ENCODE assay signal across 1 cellular context in the genomic region with DNA sequence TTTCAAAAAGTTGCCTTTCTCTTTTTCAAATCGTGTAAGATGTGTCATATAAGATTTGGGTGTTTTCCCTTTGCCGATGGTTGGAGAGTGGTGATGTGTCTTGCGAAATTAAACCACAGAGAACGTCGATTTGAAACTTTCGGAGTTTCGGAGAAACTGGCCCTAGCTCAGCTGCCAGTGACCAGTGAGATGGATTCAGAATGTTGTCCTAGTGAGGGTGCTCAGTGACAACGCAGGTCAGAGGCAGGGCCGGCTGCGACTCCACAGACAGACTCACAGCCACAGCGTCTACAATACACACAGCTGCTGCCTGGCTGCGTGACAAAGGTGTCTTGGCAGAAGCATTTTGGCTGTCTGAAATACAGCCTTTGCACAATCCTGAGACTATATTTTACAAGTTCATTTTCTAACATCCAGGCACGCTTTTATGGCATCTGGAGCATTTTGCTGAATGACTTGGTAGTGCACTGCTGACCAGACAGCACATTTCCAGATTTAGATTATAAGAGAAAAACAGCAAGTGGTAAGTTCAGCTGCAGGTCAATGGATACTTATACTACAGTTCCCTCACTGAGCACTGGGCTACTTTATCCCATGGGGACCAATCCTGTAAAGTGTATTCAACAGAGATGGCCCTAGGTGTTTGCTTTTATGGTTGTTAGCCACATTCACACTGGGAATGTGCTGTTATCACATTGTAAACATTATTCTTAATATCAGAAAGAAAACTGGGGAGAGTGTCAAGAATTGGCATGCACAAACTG.
TF ChIP-seq lines count a peak whose summit lies in the region.

No MANE protein-coding gene starts in this region.

TF ChIP-seq in GM12878, 131 proteins besides CTCF, POLR2A, EP300 and RAD21 (continued from another document):
- TF ChIP-seq, protein P1, sequence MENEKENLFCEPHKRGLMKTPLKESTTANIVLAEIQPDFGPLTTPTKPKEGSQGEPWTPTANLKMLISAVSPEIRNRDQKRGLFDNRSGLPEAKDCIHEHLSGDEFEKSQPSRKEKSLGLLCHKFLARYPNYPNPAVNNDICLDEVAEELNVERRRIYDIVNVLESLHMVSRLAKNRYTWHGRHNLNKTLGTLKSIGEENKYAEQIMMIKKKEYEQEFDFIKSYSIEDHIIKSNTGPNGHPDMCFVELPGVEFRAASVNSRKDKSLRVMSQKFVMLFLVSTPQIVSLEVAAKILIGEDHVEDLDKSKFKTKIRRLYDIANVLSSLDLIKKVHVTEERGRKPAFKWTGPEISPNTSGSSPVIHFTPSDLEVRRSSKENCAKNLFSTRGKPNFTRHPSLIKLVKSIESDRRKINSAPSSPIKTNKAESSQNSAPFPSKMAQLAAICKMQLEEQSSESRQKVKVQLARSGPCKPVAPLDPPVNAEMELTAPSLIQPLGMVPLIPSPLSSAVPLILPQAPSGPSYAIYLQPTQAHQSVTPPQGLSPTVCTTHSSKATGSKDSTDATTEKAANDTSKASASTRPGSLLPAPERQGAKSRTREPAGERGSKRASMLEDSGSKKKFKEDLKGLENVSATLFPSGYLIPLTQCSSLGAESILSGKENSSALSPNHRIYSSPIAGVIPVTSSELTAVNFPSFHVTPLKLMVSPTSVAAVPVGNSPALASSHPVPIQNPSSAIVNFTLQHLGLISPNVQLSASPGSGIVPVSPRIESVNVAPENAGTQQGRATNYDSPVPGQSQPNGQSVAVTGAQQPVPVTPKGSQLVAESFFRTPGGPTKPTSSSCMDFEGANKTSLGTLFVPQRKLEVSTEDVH (IDR thresholded peaks at IDR 0.05; ENCODE audit: low read depth, partially characterized antibody) = no peak
- TF ChIP-seq EED (IDR thresholded peaks at IDR 0.05; ENCODE audit: low read depth) = peak; percentile 51
- TF ChIP-seq RUNX3 (IDR thresholded peaks at IDR 0.05; ENCODE audit: low read length) = peak; percentile 92
- 0 out of 2 replicates have a peak, but pooled peaks have one; percentile 24 for TF ChIP-seq CBX5 (IDR thresholded peaks at IDR 0.05; ENCODE audit: low read depth)
- TF ChIP-seq NFIC (IDR thresholded peaks at IDR 0.05; ENCODE audit: low read depth, low read length) = peak; percentile 64; the same call in 1 of the 2 replicates
- TF ChIP-seq TCF12 (IDR thresholded peaks at IDR 0.05; ENCODE audit: low read depth, low read length) = peak; percentile 40; the same call in 1 of the 2 replicates
- no peak for TF ChIP-seq TCF3 (IDR thresholded peaks at IDR 0.05; ENCODE audit: borderline replicate concordance, insufficient read depth, low read depth, low read length)
- TF ChIP-seq, protein P2, sequence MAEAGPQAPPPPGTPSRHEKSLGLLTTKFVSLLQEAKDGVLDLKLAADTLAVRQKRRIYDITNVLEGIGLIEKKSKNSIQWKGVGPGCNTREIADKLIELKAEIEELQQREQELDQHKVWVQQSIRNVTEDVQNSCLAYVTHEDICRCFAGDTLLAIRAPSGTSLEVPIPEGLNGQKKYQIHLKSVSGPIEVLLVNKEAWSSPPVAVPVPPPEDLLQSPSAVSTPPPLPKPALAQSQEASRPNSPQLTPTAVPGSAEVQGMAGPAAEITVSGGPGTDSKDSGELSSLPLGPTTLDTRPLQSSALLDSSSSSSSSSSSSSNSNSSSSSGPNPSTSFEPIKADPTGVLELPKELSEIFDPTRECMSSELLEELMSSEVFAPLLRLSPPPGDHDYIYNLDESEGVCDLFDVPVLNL (IDR thresholded peaks at IDR 0.05; ENCODE audit: low read depth, low read length) = no peak
- peak; percentile 46; the same call in 1 of the 2 replicates for TF ChIP-seq BCL11A (IDR thresholded peaks at IDR 0.05; ENCODE audit: low read depth, low read length)
- peak; percentile 47; the same call in 1 of the 2 replicates for TF ChIP-seq JUNB (IDR thresholded peaks at IDR 0.05)
- TF ChIP-seq, protein P3, sequence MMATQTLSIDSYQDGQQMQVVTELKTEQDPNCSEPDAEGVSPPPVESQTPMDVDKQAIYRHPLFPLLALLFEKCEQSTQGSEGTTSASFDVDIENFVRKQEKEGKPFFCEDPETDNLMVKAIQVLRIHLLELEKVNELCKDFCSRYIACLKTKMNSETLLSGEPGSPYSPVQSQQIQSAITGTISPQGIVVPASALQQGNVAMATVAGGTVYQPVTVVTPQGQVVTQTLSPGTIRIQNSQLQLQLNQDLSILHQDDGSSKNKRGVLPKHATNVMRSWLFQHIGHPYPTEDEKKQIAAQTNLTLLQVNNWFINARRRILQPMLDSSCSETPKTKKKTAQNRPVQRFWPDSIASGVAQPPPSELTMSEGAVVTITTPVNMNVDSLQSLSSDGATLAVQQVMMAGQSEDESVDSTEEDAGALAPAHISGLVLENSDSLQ (IDR thresholded peaks at IDR 0.05) = no peak
- TF ChIP-seq CEBPB (IDR thresholded peaks at IDR 0.05; ENCODE audit: borderline replicate concordance in 1 of 2, low read depth in 2 of 2, low read length in 2 of 2) = peak in 1 of 2 experiments; percentile 75; a peak in 1 of 4 replicates
- TF ChIP-seq CHD4 (IDR thresholded peaks at IDR 0.05) = no peak
- TF ChIP-seq BHLHE40 (IDR thresholded peaks at IDR 0.05; ENCODE audit: borderline replicate concordance in 1 of 2, low read depth in 2 of 2, low read length in 1 of 2) = no peak
- TF ChIP-seq CREB1 (IDR thresholded peaks at IDR 0.05; ENCODE audit: low read depth) = peak; percentile 57; the same call in 1 of the 2 replicates
- TF ChIP-seq, protein P4, sequence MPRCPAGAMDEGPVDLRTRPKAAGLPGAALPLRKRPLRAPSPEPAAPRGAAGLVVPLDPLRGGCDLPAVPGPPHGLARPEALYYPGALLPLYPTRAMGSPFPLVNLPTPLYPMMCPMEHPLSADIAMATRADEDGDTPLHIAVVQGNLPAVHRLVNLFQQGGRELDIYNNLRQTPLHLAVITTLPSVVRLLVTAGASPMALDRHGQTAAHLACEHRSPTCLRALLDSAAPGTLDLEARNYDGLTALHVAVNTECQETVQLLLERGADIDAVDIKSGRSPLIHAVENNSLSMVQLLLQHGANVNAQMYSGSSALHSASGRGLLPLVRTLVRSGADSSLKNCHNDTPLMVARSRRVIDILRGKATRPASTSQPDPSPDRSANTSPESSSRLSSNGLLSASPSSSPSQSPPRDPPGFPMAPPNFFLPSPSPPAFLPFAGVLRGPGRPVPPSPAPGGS (IDR thresholded peaks at IDR 0.05; ENCODE audit: borderline replicate concordance, insufficient read depth, low read depth, low read length, poor library complexity, severe bottlenecking) = peak; percentile 86
- TF ChIP-seq KLF5 (IDR thresholded peaks at IDR 0.05; ENCODE audit: partially characterized antibody) = no peak
